ENCODE assay signal across 9 cellular contexts in the genomic region with DNA sequence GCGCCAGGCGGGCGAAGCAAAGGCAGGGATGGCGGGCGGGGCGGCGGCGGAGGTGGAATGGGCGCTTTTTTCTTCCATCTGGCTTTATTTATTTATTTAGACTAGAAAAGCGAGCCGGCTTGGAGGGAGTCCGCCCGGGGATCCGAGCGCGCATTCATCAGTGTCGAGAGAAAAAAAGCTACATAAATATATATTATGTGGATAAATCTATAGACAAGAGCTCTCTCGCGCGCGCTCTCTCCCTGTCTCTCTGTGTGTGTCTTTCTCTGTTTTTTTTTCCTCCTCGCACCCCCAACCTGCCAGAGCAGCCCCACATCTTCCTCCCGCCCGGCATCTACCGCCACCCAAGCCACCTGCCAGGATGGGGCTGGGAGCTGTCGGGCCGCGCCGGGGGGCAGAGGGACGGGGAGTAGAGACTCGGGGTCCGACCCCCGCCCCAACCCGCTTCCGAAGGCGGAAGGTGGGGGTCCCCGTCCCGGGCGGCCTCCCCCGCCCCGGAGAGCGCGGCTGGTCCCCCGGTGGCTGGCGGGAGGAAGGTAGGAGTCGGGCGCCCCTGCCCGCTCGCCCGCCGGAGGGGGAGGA. TPM values are rescaled to one million over a fixed set of nuclear protein-coding genes. Genes with fewer than 3 reads are reported as not detected.
DNase-seq lines count a peak whose midpoint lies in the region; ATAC-seq, FAIRE-seq and TF ChIP-seq lines count a peak whose summit lies in the region.
"Had no signal": no experiment of that assay in that cellular context is flagged by ENCODE, and none has a peak within 500 bp of the region (broad histone marks: within the 10 kb centered on the region; RNA-seq: fewer than 3 reads in every experiment).

No MANE protein-coding gene starts in this region.

- no peaks in the 10 kb centered on the region for H4K20me1 ChIP-seq in HepG2 (ENCODE audit: insufficient read depth, low read length)

- no peaks in the 10 kb centered on the region for H3K4me1 ChIP-seq in HepG2 (ENCODE audit: insufficient read depth, low read length)
- peaks cover 7 to 25% (median 23%) of the 10 kb centered on the region in 4 donors for H3K4me1 ChIP-seq in transverse colon

- intact Hi-C loops in HepG2 (cut with micrococcal nuclease; ENCODE audit: unreplicated experiment), result no loop called here
- intact Hi-C loops in transverse colon (cut with DNase I; ENCODE audit: low total_unique reads), result no loop called here

- CTCF ChIA-PET in HepG2 (lab: Yijun Ruan, JAX; ENCODE audit: low intra/inter-chr PET ratio, low total read pairs), result no interaction called here

- H3K36me3 ChIP-seq in HepG2 (replicated peaks in 1 of 2; ENCODE audit: control insufficient read depth in 1 of 2, insufficient read depth in 2 of 2, low read length in 2 of 2) (no peaks in the 10 kb centered on the region), transverse colon (no peaks in the 10 kb centered on the region)

- no peak overlapping the region for H3K9ac ChIP-seq in HepG2 (ENCODE audit: insufficient read depth, low read depth, low read length)

- BruUV-seq in HepG2 (replicated peaks; lab: Mats Ljungman, UMichigan), result no TSS peak

- TF ChIP-seq EP300 in HepG2 (IDR thresholded peaks at IDR 0.05; ENCODE audit: low read depth in 2 of 2, low read length in 2 of 2), result no peak
- TF ChIP-seq EP300 in HepG2 (CRISPR knock-in tag; IDR thresholded peaks at IDR 0.05; ENCODE audit: borderline replicate concordance), result no peak
- TF ChIP-seq EP300 in transverse colon (IDR thresholded peaks at IDR 0.05; ENCODE audit: low read depth), result no peak

- POLR2A ChIA-PET in HepG2 (lab: Yijun Ruan, JAX), result no interaction called here

- TF ChIP-seq RAD21 in HepG2 (CRISPR knock-in tag; IDR thresholded peaks at IDR 0.05), result no peak

- no peak overlapping the region for H3K27ac Mint-ChIP-seq in activated T-cell treated with anti-CD3 and anti-CD28 coated beads, Interleukin-2, amount 50 U/mL, for 24 hours

- peak overlapping the region; percentile 22 for H3K4me3 ChIP-seq in astrocyte of the spinal cord (ENCODE audit: low read depth, low read length)
- no peak overlapping the region for H3K4me3 ChIP-seq in HepG2 (replicated peaks in 1 of 3; ENCODE audit: insufficient read depth in 1 of 3, low read depth in 2 of 3, low read length in 3 of 3)
- H3K4me3 ChIP-seq in transverse colon, result peak overlapping the region; percentile 20 to 45 (median 36)

- DNase-seq in activated T-cell treated with anti-CD3 and anti-CD28 coated beads, Interleukin-2, amount 50 U/mL, for 24 hours, result no peak
- no peak for DNase-seq in activated T-cell treated with anti-CD3 and anti-CD28 coated beads, Interleukin-2, amount 50 U/mL, for 1 hour
- no peak for DNase-seq in astrocyte of the spinal cord (ENCODE audit: low read depth, low spot score)
- no peak for DNase-seq in HepG2 (ENCODE audit: low spot score)
- DNase-seq in transverse colon, result no peak
- no peak for DNase-seq in NCI-H2029 (lab: John Stamatoyannopoulos, UW)
- no peak for DNase-seq in cerebellar nuclear complex (lab: John Stamatoyannopoulos, UW)

- ATAC-seq in HepG2, result no peak
- no peak for ATAC-seq in GM21367 (IDR thresholded peaks at IDR 0.05; ENCODE audit: unreplicated experiment)

- TF ChIP-seq CTCF in astrocyte of the spinal cord (IDR thresholded peaks at IDR 0.05; ENCODE audit: low read depth, low read length), result no peak
- no peak for TF ChIP-seq CTCF in HepG2 (CRISPR knock-in tag; IDR thresholded peaks at IDR 0.05)
- no peak for TF ChIP-seq CTCF in transverse colon (IDR thresholded peaks at IDR 0.05)

- 29% methylated on average over 30 of the region's 51 CpGs for WGBS in HepG2 (ENCODE audit: low lambda C conversion rate)
- WGBS in transverse colon (ENCODE audit: low coverage in 1 of 2), 2 donors, result 2 to 9% methylated on average over 11 to 47 of the region's 51 CpGs

- no peak overlapping the region for H2AFZ ChIP-seq in HepG2 (ENCODE audit: low read length)

- FAIRE-seq in HepG2 (lab: Jason Lieb, UNC), result no peak

- H3K4me3 Mint-ChIP-seq in activated T-cell treated with anti-CD3 and anti-CD28 coated beads, Interleukin-2, amount 50 U/mL, for 24 hours, result peak overlapping the region; percentile 50

- H3K9me3 Mint-ChIP-seq in activated T-cell treated with anti-CD3 and anti-CD28 coated beads, Interleukin-2, amount 50 U/mL, for 24 hours, result no peaks in the 10 kb centered on the region

- no peaks in the 10 kb centered on the region for H3K36me3 Mint-ChIP-seq in activated T-cell treated with anti-CD3 and anti-CD28 coated beads, Interleukin-2, amount 50 U/mL, for 24 hours (ENCODE audit: low read depth)

- no peak overlapping the region for H3K4me2 ChIP-seq in HepG2 (ENCODE audit: low read depth, low read length)

- no peaks in the 10 kb centered on the region for H3K79me2 ChIP-seq in HepG2 (ENCODE audit: insufficient read depth, low read length)

- TF ChIP-seq POLR2A in HepG2 (IDR thresholded peaks at IDR 0.05; ENCODE audit: insufficient read depth in 1 of 2, low read depth in 2 of 2, low read length in 2 of 2), result no peak
- no peak for TF ChIP-seq POLR2A in transverse colon (IDR thresholded peaks at IDR 0.05)

- H3K9me3 ChIP-seq in HepG2 (ENCODE audit: low read length) (no peaks in the 10 kb centered on the region), transverse colon (no peaks in the 10 kb centered on the region)

- H3K27ac ChIP-seq in HepG2 (ENCODE audit: extremely low read length, insufficient read depth, low read length) (no peak overlapping the region), transverse colon (no peak overlapping the region)

- in situ Hi-C loops in astrocyte of the spinal cord (cut with HindIII; ENCODE audit: low sequenced_read_pairs), result no loop called here
- in situ Hi-C loops in HepG2 (cut with HindIII; ENCODE audit: extremely low pct_ligation_motif_present, low pct_unique_long_range_greater_than_20kb), result no loop called here
- in situ Hi-C loops in transverse colon (cut with MboI; ENCODE audit: low pct_ligation_motif_present in 1 of 4, low pct_unique_long_range_greater_than_20kb in 1 of 4, low sequenced_read_pairs in 3 of 4), result no loop called here

- peaks cover 73% of the 10 kb centered on the region for H3K27me3 Mint-ChIP-seq in activated T-cell treated with anti-CD3 and anti-CD28 coated beads, Interleukin-2, amount 50 U/mL, for 24 hours

- peaks cover 18% of the 10 kb centered on the region for H3K4me1 Mint-ChIP-seq in activated T-cell treated with anti-CD3 and anti-CD28 coated beads, Interleukin-2, amount 50 U/mL, for 24 hours (ENCODE audit: low read depth)

- H3K27me3 ChIP-seq in HepG2 (ENCODE audit: control insufficient read depth in 1 of 2, insufficient read depth in 2 of 2, low read length in 2 of 2) (peaks cover 1 to 36% of the 10 kb centered on the region in 2 experiments; a peak in 3 of 5 replicates), transverse colon (peaks cover 91% of the 10 kb centered on the region)

TF ChIP-seq in HepG2, 621 proteins besides CTCF, POLR2A, EP300 and RAD21:
- TF ChIP-seq ZNF547 (CRISPR knock-in tag; IDR thresholded peaks at IDR 0.05) (no peak), EZH2 (conservative IDR thresholded peaks at IDR 0.05; ENCODE audit: low read depth, low read length) (peak; percentile 49; the same call in 1 of the 2 replicates)

RNA-seq across cellular contexts. Expression of a gene that starts 1.0 kb away (rescaled TPM):
- not detected in 2 replicates for total RNA-seq in HepG2 (2016; rRNA removed; fragmentation: Illumina TruSeq; extraction: Trizol)
- total RNA-seq in HepG2 (2016; cell fraction: cytosol; rRNA removed; fragmentation: Illumina TruSeq; extraction: Trizol; ENCODE audit: low read depth), result not detected in 2 replicates
- total RNA-seq in HepG2 (2016; cell fraction: insoluble cytoplasmic fraction; rRNA removed; fragmentation: Illumina TruSeq; extraction: Trizol), result not detected in 2 replicates
- not detected in 2 replicates for total RNA-seq in HepG2 (2016; cell fraction: membrane; rRNA removed; fragmentation: Illumina TruSeq; extraction: Trizol)
- not detected in 2 replicates for total RNA-seq in HepG2 (2016; cell fraction: nucleus; rRNA removed; fragmentation: Illumina TruSeq; extraction: Trizol)
- polyA plus RNA-seq in HepG2 (2011; rRNA removed), result not detected in 2 replicates
- polyA plus RNA-seq in HepG2 (2011; cell fraction: cytosol; rRNA removed), result not detected in 2 replicates
- polyA plus RNA-seq in HepG2 (2011; cell fraction: nucleus; rRNA removed), result not detected in 2 replicates
- polyA plus RNA-seq in HepG2 (2012), result 0.05 and 0.07 TPM in 2 replicates
- polyA plus RNA-seq in HepG2 (2016; cell fraction: cytosol; fragmentation: Illumina TruSeq; extraction: Trizol; ENCODE audit: low read depth), result not detected in 2 replicates
- polyA plus RNA-seq in HepG2 (2016; cell fraction: insoluble cytoplasmic fraction; fragmentation: Illumina TruSeq; extraction: Trizol; ENCODE audit: low read depth), result not detected in 2 replicates
- polyA plus RNA-seq in HepG2 (2016; cell fraction: membrane; fragmentation: Illumina TruSeq; extraction: Trizol; ENCODE audit: low read depth), result not detected in 2 replicates
- not detected in 2 replicates for polyA plus RNA-seq in HepG2 (2016; cell fraction: nucleus; fragmentation: Illumina TruSeq; extraction: Trizol; ENCODE audit: insufficient read depth, low read depth)
- polyA minus RNA-seq in HepG2 (2011; rRNA and poly(A)+ RNA removed; ENCODE audit: low replicate concordance), result not detected in 2 replicates
- polyA minus RNA-seq in HepG2 (2011; cell fraction: cytosol; rRNA and poly(A)+ RNA removed), result not detected in 2 replicates
- not detected in 2 replicates for polyA minus RNA-seq in HepG2 (2011; cell fraction: nucleus; rRNA and poly(A)+ RNA removed)
- total RNA-seq in transverse colon, result under 1 TPM in 2 of 4 donors, not detected in 2; 0.14 to 0.75 TPM
- total RNA-seq: M059J had no signal

Comparison
In these comparisons a context has a peak if more than half of its experiments do, and no peak if none do; other contexts are left out.
1. H3K4me3 ChIP-seq: peak in astrocyte of the spinal cord (single experiment) and transverse colon (4 of 4); none in HepG2 (0 of 3).